3 cellular contexts compared by ENCODE assay signal in genomic region chr20:61629361-61630239, GRCh38.
A peak's percentile ranks its signal among the peaks of the same experiment; 100 is the strongest.
TF ChIP-seq lines count a peak whose summit lies in the region.

No MANE protein-coding gene starts in this region.

TF ChIP-seq in SK-N-SH, 30 proteins besides CTCF, POLR2A, EP300 and RAD21:
- no peak for TF ChIP-seq RFX5 (IDR thresholded peaks at IDR 0.05; ENCODE audit: low read length)
- TF ChIP-seq CHD2 (IDR thresholded peaks at IDR 0.05; ENCODE audit: low read length, partially characterized antibody) = peak; percentile 9
- TF ChIP-seq ELF1 (IDR thresholded peaks at IDR 0.05) = no peak
- no peak for TF ChIP-seq SIN3A (IDR thresholded peaks at IDR 0.05; ENCODE audit: borderline replicate concordance, low read depth, low read length)
- TF ChIP-seq GATA2 (CRISPR knock-in tag; IDR thresholded peaks at IDR 0.05) = 0 out of 2 replicates have a peak, but pooled peaks have one; percentile 9
- no peak for TF ChIP-seq REST (IDR thresholded peaks at IDR 0.05; ENCODE audit: low read depth, low read length)
- no peak for TF ChIP-seq PBX3 (IDR thresholded peaks at IDR 0.05)
- TF ChIP-seq FOXJ3 (CRISPR knock-in tag; IDR thresholded peaks at IDR 0.05) = no peak
- no peak for TF ChIP-seq NRF1 (IDR thresholded peaks at IDR 0.05; ENCODE audit: low read depth, low read length)
- no peak for TF ChIP-seq SMC3 (IDR thresholded peaks at IDR 0.05; ENCODE audit: low read depth, low read length)
TF ChIP-seq in SK-N-SH: peak in this region for 2.

TF ChIP-seq in SK-N-SH treated with all-trans-retinoic acid at 6 μM for 48 hours, 23 proteins besides CTCF, POLR2A, EP300 and RAD21:
- TF ChIP-seq ZFP3 (CRISPR knock-in tag; IDR thresholded peaks at IDR 0.05) (no peak), GLIS3 (CRISPR knock-in tag; IDR thresholded peaks at IDR 0.05) (no peak), CREB5 (CRISPR knock-in tag; IDR thresholded peaks at IDR 0.05; ENCODE audit: low read depth) (no peak)

TF ChIP-seq in IMR-90, 13 proteins besides CTCF, POLR2A, EP300 and RAD21:
- no peak for TF ChIP-seq MXI1 (IDR thresholded peaks at IDR 0.05; ENCODE audit: borderline replicate concordance, low read depth, low read length)
- no peak for TF ChIP-seq USF2 (IDR thresholded peaks at IDR 0.05; ENCODE audit: low read depth, low read length)
- no peak for TF ChIP-seq RCOR1 (IDR thresholded peaks at IDR 0.05; ENCODE audit: insufficient replicate concordance, low read length)
- no peak for TF ChIP-seq ELK1 (IDR thresholded peaks at IDR 0.05; ENCODE audit: borderline replicate concordance, low read depth, low read length)
- TF ChIP-seq FOS (IDR thresholded peaks at IDR 0.05; ENCODE audit: low read depth, low read length) = no peak
- TF ChIP-seq CEBPB (IDR thresholded peaks at IDR 0.05; ENCODE audit: low read depth, low read length) = no peak
- no peak for TF ChIP-seq BHLHE40 (IDR thresholded peaks at IDR 0.05; ENCODE audit: low read depth, low read length)
